ENCODE assay signal across 8 cellular contexts in genomic region chr13:32538621-32539246, GRCh38. TPM values are rescaled to one million over a fixed set of nuclear protein-coding genes. Genes with fewer than 3 reads are reported as not detected.
DNase-seq lines count a peak whose midpoint lies in the region; TF ChIP-seq lines count a peak whose summit lies in the region.

N4BP2L2 (minus strand) TSS chr13:32538795; CDS start chr13:32537027, 1,768 bp downstream.

- peaks cover 12% of the 10 kb centered on the region for H3K9me3 Mint-ChIP-seq in nephron
- no peaks in the 10 kb centered on the region for H3K9me3 Mint-ChIP-seq in stimulated activated naive CD8-positive, alpha-beta T cell treated with anti-CD3 and anti-CD28 coated beads, Interleukin-15, Interleukin-2, amounts not matched to agents 100 ng/mL and 50 ng/mL, for 24 hours

- H3K4me1 Mint-ChIP-seq in nephron = peaks cover 31% of the 10 kb centered on the region
- H3K4me1 Mint-ChIP-seq in stimulated activated naive CD8-positive, alpha-beta T cell treated with anti-CD3 and anti-CD28 coated beads, Interleukin-15, Interleukin-2, amounts not matched to agents 100 ng/mL and 50 ng/mL, for 24 hours (ENCODE audit: low read depth) = peaks cover 49% of the 10 kb centered on the region

- peaks cover 43% of the 10 kb centered on the region for H3K36me3 Mint-ChIP-seq in nephron (ENCODE audit: low read depth)
- H3K36me3 Mint-ChIP-seq in stimulated activated naive CD8-positive, alpha-beta T cell treated with anti-CD3 and anti-CD28 coated beads, Interleukin-15, Interleukin-2, amounts not matched to agents 100 ng/mL and 50 ng/mL, for 24 hours (ENCODE audit: low read depth) = peaks cover 30% of the 10 kb centered on the region

- peak; percentile 45 for TF ChIP-seq CTCF in fibroblast of the aortic adventitia (IDR thresholded peaks at IDR 0.05; ENCODE audit: insufficient read depth, low read length)
- TF ChIP-seq CTCF in nephron (IDR thresholded peaks at IDR 0.05; ENCODE audit: unreplicated experiment in 3 of 3) = peak in 2 of 3 experiments; percentile 43 to 47

- H3K27me3 ChIP-seq in HAP-1 (ENCODE audit: low read depth) = no peaks in the 10 kb centered on the region; the same call in 1 of the 2 replicates
- no peaks in the 10 kb centered on the region for H3K27me3 ChIP-seq in MG63

- peak; percentile 99 for DNase-seq in G401 (ENCODE audit: low spot score)
- peak; percentile 93 to 95 for DNase-seq in HAP-1 (ENCODE audit: low spot score in 2 of 2)
- DNase-seq in MG63 = peak; percentile 95
- DNase-seq in SHP77 treated with DMSO at 0.1 percent for 48 hours (lab: John Stamatoyannopoulos, UW) = peak; percentile 92
- peak; percentile 96 for DNase-seq in activated effector memory CD4-positive, alpha-beta T cell treated with anti-CD3 and anti-CD28 coated beads, Interleukin-2, amount 50 U/mL, for 16 hours
- peak; percentile 99 for DNase-seq in fibroblast of the aortic adventitia (ENCODE audit: low read depth)

- in situ Hi-C loops in G401 (cut with HindIII; ENCODE audit: low sequenced_read_pairs) = no loop called here
- in situ Hi-C loops in HAP-1 (cut with MboI; ENCODE audit: low sequenced_read_pairs) = no loop called here

- H3K27ac Mint-ChIP-seq in nephron = peak within 1 kb of the TSS; percentile 98 to 99 (median 99)
- H3K27ac Mint-ChIP-seq in stimulated activated naive CD8-positive, alpha-beta T cell treated with anti-CD3 and anti-CD28 coated beads, Interleukin-15, Interleukin-2, amounts not matched to agents 100 ng/mL and 50 ng/mL, for 24 hours = peak within 1 kb of the TSS; percentile 98

- H3K4me3 ChIP-seq in HAP-1 (peak within 1 kb of the TSS; percentile 72), MG63 (peak within 1 kb of the TSS; percentile 93), fibroblast of the aortic adventitia (ENCODE audit: low read depth, low read length) (peak within 1 kb of the TSS; percentile 82)

- H3K4me1 ChIP-seq in HAP-1 = peaks cover 10% of the 10 kb centered on the region

- peak within 1 kb of the TSS; percentile 99 to 100 (median 99) for H3K4me3 Mint-ChIP-seq in nephron
- peak within 1 kb of the TSS; percentile 98 for H3K4me3 Mint-ChIP-seq in stimulated activated naive CD8-positive, alpha-beta T cell treated with anti-CD3 and anti-CD28 coated beads, Interleukin-15, Interleukin-2, amounts not matched to agents 100 ng/mL and 50 ng/mL, for 24 hours

- H3K36me3 ChIP-seq in HAP-1 (replicated peaks) (peaks cover 28% of the 10 kb centered on the region), MG63 (peaks cover 37% of the 10 kb centered on the region)

- no peaks in the 10 kb centered on the region for H3K27me3 Mint-ChIP-seq in nephron (ENCODE audit: low read depth)
- H3K27me3 Mint-ChIP-seq in stimulated activated naive CD8-positive, alpha-beta T cell treated with anti-CD3 and anti-CD28 coated beads, Interleukin-15, Interleukin-2, amounts not matched to agents 100 ng/mL and 50 ng/mL, for 24 hours = no peaks in the 10 kb centered on the region

- H3K9me3 ChIP-seq in HAP-1 = no peaks in the 10 kb centered on the region
- H3K9me3 ChIP-seq in MG63 = no peaks in the 10 kb centered on the region

RNA-seq across cellular contexts. Expression of gene N4BP2L2, which starts in this region (rescaled TPM):
- total RNA-seq in G401 (2014; rRNA removed; shearing (Covaris generic)) = 54.3 and 72.8 TPM in 2 replicates
- 50.9 and 54.1 TPM in 2 replicates for total RNA-seq in MG63 (2014; rRNA removed; shearing (Covaris generic); ENCODE audit: low replicate concordance)
- 157 and 194 TPM in 2 replicates for total RNA-seq in fibroblast of the aortic adventitia (ENCODE audit: low replicate concordance)

Comparison
In these comparisons a context has a peak if more than half of its experiments do, and no peak if none do; other contexts are left out.
1. Peak in every context shown above with its lines: DNase-seq and H3K4me3 ChIP-seq.